9 cellular contexts compared by ENCODE assay signal in genomic region chr6:149813351-149813750, GRCh38.
"Had no signal": no experiment of that assay in that cellular context is flagged by ENCODE, and none has a peak within 500 bp of the region (broad histone marks: within the 10 kb centered on the region; RNA-seq: fewer than 3 reads in every experiment).

No MANE protein-coding gene starts in this region.

- H3K4me1 ChIP-seq: HAP-1 had no signal

- H3K9ac ChIP-seq: GM23248 had no signal

- H2AFZ ChIP-seq: GM23248 had no signal

- H3K4me3 Mint-ChIP-seq: HFFc6, IgD-negative memory B cell had no signal

- ATAC-seq: HCT116 had no signal

- H3K27ac ChIP-seq: GM23248, HL-60 had no signal

- H3K4me3 ChIP-seq: GM23248, HAP-1 had no signal

- H3K9me3 ChIP-seq: HAP-1 had no signal

- H3K27ac Mint-ChIP-seq: HFFc6, IgD-negative memory B cell had no signal

- DNase-seq: GM23248, GOT3, H7, HFFc6, KG1 had no signal

- H3K9me3 Mint-ChIP-seq: HFFc6, IgD-negative memory B cell had no signal

- H3K27me3 Mint-ChIP-seq: IgD-negative memory B cell had no signal
